ENCODE assay signal across 1 cellular context in the genomic region with DNA sequence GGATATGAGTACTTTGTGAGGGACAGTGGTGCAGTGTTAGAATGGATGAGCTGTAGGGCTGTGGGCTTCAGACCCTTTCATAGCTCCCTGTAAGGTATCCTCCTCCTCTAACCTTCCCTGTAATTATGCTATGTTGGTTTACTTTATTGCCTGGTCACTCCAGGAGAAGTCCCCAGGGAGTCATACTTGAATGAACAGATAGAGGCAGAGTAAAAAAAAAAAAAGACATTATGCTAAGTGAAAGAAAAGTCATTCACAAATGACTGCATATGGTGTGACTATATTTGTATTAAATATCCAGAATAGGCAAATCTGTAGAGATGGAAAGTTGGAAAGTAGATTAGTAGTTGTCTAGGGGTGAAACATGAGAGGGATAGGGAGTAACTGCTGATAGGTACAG.
A peak's percentile ranks its signal among the peaks of the same experiment; 100 is the strongest.
TF ChIP-seq lines count a peak whose summit lies in the region.

No MANE protein-coding gene starts in this region.

TF ChIP-seq in HEK293, 187 proteins besides CTCF, POLR2A, EP300 and RAD21 (continued from another document):
- no peak for TF ChIP-seq KLF8 (tag by site-specific recombination; IDR thresholded peaks at IDR 0.05)
- TF ChIP-seq ZNF423 (tag by site-specific recombination; IDR thresholded peaks at IDR 0.05), result peak; percentile 51; the same call in 1 of the 2 replicates
- no peak for TF ChIP-seq ZNF202 (tag by site-specific recombination; IDR thresholded peaks at IDR 0.05; ENCODE audit: borderline replicate concordance)
